In the genomic region with DNA sequence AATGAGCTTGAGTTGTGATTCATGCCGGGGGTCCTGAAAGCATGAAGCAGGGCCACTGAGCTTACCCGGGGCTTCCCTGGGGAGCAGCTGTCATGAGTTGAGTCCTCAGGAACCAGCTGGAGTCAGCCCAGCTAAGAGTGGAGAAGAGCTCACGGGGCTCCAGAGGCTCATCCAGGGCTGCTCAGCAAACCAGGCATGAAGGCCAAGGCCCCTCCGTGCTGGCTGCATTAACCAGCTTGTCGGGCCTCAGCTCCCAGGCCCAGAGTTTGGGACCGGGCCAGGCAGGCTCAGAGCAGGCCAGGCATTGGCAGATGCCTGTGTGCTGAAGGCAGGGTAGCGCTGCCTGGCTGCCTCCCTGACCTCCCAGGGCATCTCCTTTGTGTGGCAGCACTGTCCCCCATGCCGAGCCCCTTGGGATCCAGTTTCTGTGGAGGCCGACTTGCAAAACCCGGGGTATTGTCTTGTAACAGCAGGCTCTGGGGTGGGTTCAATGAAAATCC, we compare ENCODE assay signal across 15 cellular contexts.
DNase-seq lines count a peak whose midpoint lies in the region; ATAC-seq and TF ChIP-seq lines count a peak whose summit lies in the region.
"Had no signal": no experiment of that assay in that cellular context is flagged by ENCODE, and none has a peak within 500 bp of the region (broad histone marks: within the 10 kb centered on the region; RNA-seq: fewer than 3 reads in every experiment).

No MANE protein-coding gene starts in this region.

- ATAC-seq in WTC11 = peak; percentile 95
- no peak for ATAC-seq in natural killer cell treated with Interleukin-12 subunit alpha and Interleukin-12 subunit beta and Interleukin-15 and Interleukin-18, amount 100 ng/mL, for 72 hours

- no peaks in the 10 kb centered on the region for H3K79me2 ChIP-seq in smooth muscle cell (ENCODE audit: low read depth)

- peak overlapping the region; percentile 53 for H3K27ac ChIP-seq in smooth muscle cell (ENCODE audit: low read depth)
- H3K27ac ChIP-seq: brain microvascular endothelial cell, SJSA1 had no signal

- no peaks in the 10 kb centered on the region for H3F3A ChIP-seq in smooth muscle cell (ENCODE audit: low read depth)

- peaks cover 7% of the 10 kb centered on the region for H3K9me3 ChIP-seq in smooth muscle cell (replicated peaks; ENCODE audit: low read depth)
- H3K9me3 ChIP-seq: SJSA1 had no signal

- CTCF ChIA-PET in WTC11 (lab: Charles Lee) = interaction anchor here (1.3 to 1.6 kb wide), 2 partner anchors 76 to 122 kb away, joined by 3 to 4 read pairs; no protein-coding TSS in a partner anchor

- H3K36me3 ChIP-seq in H7 (replicated peaks; ENCODE audit: control insufficient read depth, insufficient read depth, low read length) = no peaks in the 10 kb centered on the region
- H3K36me3 ChIP-seq in smooth muscle cell (ENCODE audit: low read depth) = no peaks in the 10 kb centered on the region
- H3K36me3 ChIP-seq: brain microvascular endothelial cell, SJSA1 had no signal

- H3K4me2 ChIP-seq in smooth muscle cell = peak overlapping the region; percentile 32

- no peak overlapping the region for H3K27ac Mint-ChIP-seq in WTC11
- no peak overlapping the region for H3K27ac Mint-ChIP-seq in natural killer cell treated with Interleukin-12 subunit alpha and Interleukin-12 subunit beta and Interleukin-15 and Interleukin-18, amount 100 ng/mL, for 72 hours
- H3K27ac Mint-ChIP-seq: naive B cell had no signal

- H3K36me3 Mint-ChIP-seq in WTC11 = peaks cover 37% of the 10 kb centered on the region
- H3K36me3 Mint-ChIP-seq in natural killer cell treated with Interleukin-12 subunit alpha and Interleukin-12 subunit beta and Interleukin-15 and Interleukin-18, amount 100 ng/mL, for 72 hours = peaks cover 21% of the 10 kb centered on the region

- peak; percentile 73 for DNase-seq in H7
- DNase-seq in WTC11 (ENCODE audit: low spot score) = peak; percentile 31
- peak; percentile 39 for DNase-seq in fibroblast of the aortic adventitia (ENCODE audit: low read depth)
- DNase-seq in smooth muscle cell (lab: John Stamatoyannopoulos, UW; ENCODE audit: unreplicated experiment) = no peak
- DNase-seq in central memory CD4-positive, alpha-beta T cell = no peak
- DNase-seq in natural killer cell treated with Interleukin-12 subunit alpha and Interleukin-12 subunit beta and Interleukin-15 and Interleukin-18, amount 100 ng/mL, for 72 hours (ENCODE audit: low spot score) = no peak
- DNase-seq in activated CD4-positive, CD25-positive, alpha-beta regulatory T cell treated with anti-CD3 and anti-CD28 coated beads, Interleukin-2, amount 50 U/mL, for 72 hours = no peak
- DNase-seq: activated CD8-positive, alpha-beta memory T cell treated with anti-CD3 and anti-CD28 coated beads for 24 hours; activated effector memory CD4-positive, alpha-beta T cell treated with Interleukin-2 at 50 U/mL for 16 hours; brain microvascular endothelial cell; glutamatergic neuron; MM.1S; naive B cell; NCI-H2171 had no signal

- POLR2A ChIA-PET in WTC11 (lab: Charles Lee) = no interaction called here

- peaks cover 13% of the 10 kb centered on the region for H3K4me1 ChIP-seq in smooth muscle cell (ENCODE audit: low read depth)
- H3K4me1 ChIP-seq: SJSA1 had no signal

- H3K4me3 ChIP-seq in H7 (ENCODE audit: insufficient read depth, low read depth, low read length) (no peak overlapping the region), fibroblast of the aortic adventitia (ENCODE audit: low read depth, low read length) (no peak overlapping the region), smooth muscle cell (no peak overlapping the region)
- H3K4me3 ChIP-seq: SJSA1 had no signal

- H4K20me1 ChIP-seq in smooth muscle cell (ENCODE audit: low read depth) = no peaks in the 10 kb centered on the region

- no peak overlapping the region for H3K4me3 Mint-ChIP-seq in WTC11
- H3K4me3 Mint-ChIP-seq in natural killer cell treated with Interleukin-12 subunit alpha and Interleukin-12 subunit beta and Interleukin-15 and Interleukin-18, amount 100 ng/mL, for 72 hours = no peak overlapping the region
- H3K4me3 Mint-ChIP-seq: naive B cell had no signal

- H3K4me1 Mint-ChIP-seq in WTC11 = peaks cover 10% of the 10 kb centered on the region
- peaks cover 6 to 14% of the 10 kb centered on the region in 2 donors for H3K4me1 Mint-ChIP-seq in natural killer cell treated with Interleukin-12 subunit alpha and Interleukin-12 subunit beta and Interleukin-15 and Interleukin-18, amount 100 ng/mL, for 72 hours (ENCODE audit: low read depth in 2 of 2)

- TF ChIP-seq CTCF in WTC11 (IDR thresholded peaks at IDR 0.05) (no peak), fibroblast of the aortic adventitia (IDR thresholded peaks at IDR 0.05; ENCODE audit: insufficient read depth, low read length) (no peak), smooth muscle cell (IDR thresholded peaks at IDR 0.05; ENCODE audit: borderline replicate concordance, insufficient read depth, poor library complexity, severe bottlenecking) (no peak)

- peaks cover 30% of the 10 kb centered on the region for H3K27me3 Mint-ChIP-seq in WTC11 (ENCODE audit: low read depth)
- H3K27me3 Mint-ChIP-seq in natural killer cell treated with Interleukin-12 subunit alpha and Interleukin-12 subunit beta and Interleukin-15 and Interleukin-18, amount 100 ng/mL, for 72 hours = peaks cover 9 to 20% of the 10 kb centered on the region in 2 donors

- WGBS in smooth muscle cell (ENCODE audit: low lambda C conversion rate) = 67% methylated on average over 10 of the region's 10 CpGs

- H3K9ac ChIP-seq in smooth muscle cell (ENCODE audit: low read depth) = no peak overlapping the region

- H2AFZ ChIP-seq in smooth muscle cell (ENCODE audit: low read depth) = no peak overlapping the region

- H3K27me3 ChIP-seq in H7 (ENCODE audit: control insufficient read depth, insufficient read depth, low read length) = no peaks in the 10 kb centered on the region
- H3K27me3 ChIP-seq in smooth muscle cell (ENCODE audit: low read depth) = no peaks in the 10 kb centered on the region
- H3K27me3 ChIP-seq: brain microvascular endothelial cell, SJSA1 had no signal

- H3K9me3 Mint-ChIP-seq in WTC11 = peaks cover 52% of the 10 kb centered on the region
- H3K9me3 Mint-ChIP-seq in natural killer cell treated with Interleukin-12 subunit alpha and Interleukin-12 subunit beta and Interleukin-15 and Interleukin-18, amount 100 ng/mL, for 72 hours = peaks cover 25% of the 10 kb centered on the region

TF ChIP-seq in WTC11, 78 proteins besides CTCF, POLR2A, EP300 and RAD21 (continues in another document):
- no peak for TF ChIP-seq RORB (CRISPR knock-in tag; IDR thresholded peaks at IDR 0.05)
- TF ChIP-seq ZNF423 (CRISPR knock-in tag; IDR thresholded peaks at IDR 0.05) = 0 out of 2 replicates have a peak, but pooled peaks have one; percentile 20
- TF ChIP-seq, protein P1, sequence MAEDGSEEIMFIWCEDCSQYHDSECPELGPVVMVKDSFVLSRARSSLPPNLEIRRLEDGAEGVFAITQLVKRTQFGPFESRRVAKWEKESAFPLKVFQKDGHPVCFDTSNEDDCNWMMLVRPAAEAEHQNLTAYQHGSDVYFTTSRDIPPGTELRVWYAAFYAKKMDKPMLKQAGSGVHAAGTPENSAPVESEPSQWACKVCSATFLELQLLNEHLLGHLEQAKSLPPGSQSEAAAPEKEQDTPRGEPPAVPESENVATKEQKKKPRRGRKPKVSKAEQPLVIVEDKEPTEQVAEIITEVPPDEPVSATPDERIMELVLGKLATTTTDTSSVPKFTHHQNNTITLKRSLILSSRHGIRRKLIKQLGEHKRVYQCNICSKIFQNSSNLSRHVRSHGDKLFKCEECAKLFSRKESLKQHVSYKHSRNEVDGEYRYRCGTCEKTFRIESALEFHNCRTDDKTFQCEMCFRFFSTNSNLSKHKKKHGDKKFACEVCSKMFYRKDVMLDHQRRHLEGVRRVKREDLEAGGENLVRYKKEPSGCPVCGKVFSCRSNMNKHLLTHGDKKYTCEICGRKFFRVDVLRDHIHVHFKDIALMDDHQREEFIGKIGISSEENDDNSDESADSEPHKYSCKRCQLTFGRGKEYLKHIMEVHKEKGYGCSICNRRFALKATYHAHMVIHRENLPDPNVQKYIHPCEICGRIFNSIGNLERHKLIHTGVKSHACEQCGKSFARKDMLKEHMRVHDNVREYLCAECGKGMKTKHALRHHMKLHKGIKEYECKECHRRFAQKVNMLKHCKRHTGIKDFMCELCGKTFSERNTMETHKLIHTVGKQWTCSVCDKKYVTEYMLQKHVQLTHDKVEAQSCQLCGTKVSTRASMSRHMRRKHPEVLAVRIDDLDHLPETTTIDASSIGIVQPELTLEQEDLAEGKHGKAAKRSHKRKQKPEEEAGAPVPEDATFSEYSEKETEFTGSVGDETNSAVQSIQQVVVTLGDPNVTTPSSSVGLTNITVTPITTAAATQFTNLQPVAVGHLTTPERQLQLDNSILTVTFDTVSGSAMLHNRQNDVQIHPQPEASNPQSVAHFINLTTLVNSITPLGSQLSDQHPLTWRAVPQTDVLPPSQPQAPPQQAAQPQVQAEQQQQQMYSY (CRISPR knock-in tag; IDR thresholded peaks at IDR 0.05) = peak; percentile 70
- no peak for TF ChIP-seq PRRX2 (CRISPR knock-in tag; IDR thresholded peaks at IDR 0.05)

Comparison
In these comparisons a context has a peak if more than half of its experiments do, and no peak if none do; other contexts are left out.
1. DNase-seq: peak in H7 (single experiment), WTC11 (single experiment) and fibroblast of the aortic adventitia (single experiment); none in smooth muscle cell (single experiment), central memory CD4-positive, alpha-beta T cell (single experiment), natural killer cell treated with Interleukin-12 subunit alpha and Interleukin-12 subunit beta and Interleukin-15 and Interleukin-18, amount 100 ng/mL, for 72 hours (single experiment) and activated CD4-positive, CD25-positive, alpha-beta regulatory T cell treated with anti-CD3 and anti-CD28 coated beads, Interleukin-2, amount 50 U/mL, for 72 hours (single experiment).